In genomic region chr4:119462733-119463132, GRCh38 we compare ENCODE assay signal across 8 cellular contexts.
DNase-seq lines count a peak whose midpoint lies in the region; ATAC-seq and TF ChIP-seq lines count a peak whose summit lies in the region.
"Not testable (repeated sequence)": the region's sequence is repeated elsewhere in the genome, so short reads cannot be mapped to it uniquely, and the experiment has no call there.

No MANE protein-coding gene starts in this region.

- H3K4me3 Mint-ChIP-seq in IgD-negative memory B cell, result peak overlapping the region in 1 of 4 donors; percentile 2
- H3K4me3 Mint-ChIP-seq in osteocyte (ENCODE audit: unreplicated experiment), result not testable (repeated sequence)

- H3K4me3 ChIP-seq in GM12864 (ENCODE audit: low read depth, low read length), result not testable (repeated sequence)

- not testable (repeated sequence) for H3K4me1 ChIP-seq in foreskin keratinocyte

- in situ Hi-C loops in ACHN (cut with HindIII; ENCODE audit: low pct_ligation_motif_present, low pct_unique_long_range_greater_than_20kb, low sequenced_read_pairs), result not testable (repeated sequence)

- TF ChIP-seq CTCF in GM12864 (IDR thresholded peaks at IDR 0.05; ENCODE audit: low read depth, low read length, missing control alignments) (peak; percentile 13), osteocyte (IDR thresholded peaks at IDR 0.05) (peak; percentile 32)
- not testable (repeated sequence) for TF ChIP-seq CTCF in foreskin keratinocyte (conservative IDR thresholded peaks at IDR 0.05)

- H3K27ac ChIP-seq in foreskin keratinocyte, result not testable (repeated sequence)

- H3K27me3 ChIP-seq in foreskin keratinocyte, result not testable (repeated sequence)

- ATAC-seq in foreskin keratinocyte, result peak; percentile 41

- not testable (repeated sequence) for H3K27me3 Mint-ChIP-seq in IgD-negative memory B cell; osteocyte (ENCODE audit: unreplicated experiment)

- peak overlapping the region; percentile 51 to 80 (median 55) for H3K27ac Mint-ChIP-seq in IgD-negative memory B cell
- not testable (repeated sequence) for H3K27ac Mint-ChIP-seq in osteocyte (ENCODE audit: unreplicated experiment)

- not testable (repeated sequence) for H3K9me3 Mint-ChIP-seq in IgD-negative memory B cell; osteocyte (ENCODE audit: unreplicated experiment)

- DNase-seq in ACHN, result peak; percentile 29
- not testable (repeated sequence) for DNase-seq in GM12864 (ENCODE audit: low read depth); foreskin keratinocyte; osteocyte (ENCODE audit: extremely low spot score, unreplicated experiment)
- peak; percentile 2 for DNase-seq in RPMI7951 (ENCODE audit: low read depth)
- peak; percentile 26 to 34 for DNase-seq in activated CD4-positive, alpha-beta T cell treated with anti-CD3 and anti-CD28 coated beads, Interleukin-2, amount 50 U/mL, for 4 hours
- peak; percentile 28 for DNase-seq in central memory CD4-positive, alpha-beta T cell

- not testable (repeated sequence) for H3K4me1 Mint-ChIP-seq in IgD-negative memory B cell; osteocyte (ENCODE audit: unreplicated experiment)

- H3K36me3 Mint-ChIP-seq in IgD-negative memory B cell, result not testable (repeated sequence)
- H3K36me3 Mint-ChIP-seq in osteocyte (ENCODE audit: unreplicated experiment), result peaks cover 13% of the 10 kb centered on the region
